In genomic region chr12:65918057-65918456, GRCh38 we compare ENCODE assay signal across 15 cellular contexts.
A peak's percentile ranks its signal among the peaks of the same experiment; 100 is the strongest.
DNase-seq lines count a peak whose midpoint lies in the region; ATAC-seq, FAIRE-seq and TF ChIP-seq lines count a peak whose summit lies in the region.
"Had no signal": no experiment of that assay in that cellular context is flagged by ENCODE, and none has a peak within 500 bp of the region (broad histone marks: within the 10 kb centered on the region; RNA-seq: fewer than 3 reads in every experiment).

No MANE protein-coding gene starts in this region.

- 6% methylated on average over 3 of the region's 3 CpGs for WGBS in GM12878 (ENCODE audit: insufficient coverage, insufficient replicate concordance, low lambda C conversion rate, missing lambda C conversion rate)

- peak overlapping the region; percentile 12; the same call in 1 of the 2 replicates for H3K9ac ChIP-seq in GM12878 (ENCODE audit: control insufficient read depth, insufficient read depth, low read length)

- no peaks in the 10 kb centered on the region; the same call in 2 of the 3 replicates for H3K9me3 ChIP-seq in GM12878 (replicated peaks; ENCODE audit: control insufficient read depth, insufficient read depth, low read length)
- H3K9me3 ChIP-seq: ascending aorta had no signal

- POLR2A ChIA-PET in GM12878 (lab: Charles Lee): interaction anchor here (1.2 to 1.5 kb wide), 2 partner anchors 10 to 13 kb away, joined by 3 to 4 read pairs; no protein-coding TSS in a partner anchor

- no peak for FAIRE-seq in GM12878 (lab: Jason Lieb, UNC)
- FAIRE-seq: endometrium had no signal

- TF ChIP-seq CTCF in GM12864 (IDR thresholded peaks at IDR 0.05; ENCODE audit: low read depth, low read length, missing control alignments) (no peak), GM20000 (IDR thresholded peaks at IDR 0.05; ENCODE audit: extremely low read depth, missing control alignments) (no peak), GM12878 (IDR thresholded peaks at IDR 0.05 in 2 of 3, conservative IDR thresholded peaks at IDR 0.05 in 1 of 3; ENCODE audit: control insufficient read depth in 2 of 3, extremely low read depth in 1 of 3, insufficient read depth in 1 of 3, low read depth in 3 of 3, low read length in 3 of 3) (no peak)

- SMC1A ChIA-PET in GM12878 (lab: Charles Lee; ENCODE audit: uncharacterized antibody, unreplicated experiment): interaction anchor here (0.7 to 3.3 kb wide), 7 partner anchors 9 to 61 kb away, joined by 3 to 12 read pairs (median 7); no protein-coding TSS in a partner anchor

- ATAC-seq in HG03432 (IDR thresholded peaks at IDR 0.05; ENCODE audit: unreplicated experiment): peak; percentile 59
- peak; percentile 63 for ATAC-seq in GM12878
- ATAC-seq in GM21576 (IDR thresholded peaks at IDR 0.05; ENCODE audit: unreplicated experiment): no peak
- ATAC-seq in HG03039 (IDR thresholded peaks at IDR 0.05; ENCODE audit: unreplicated experiment): no peak
- ATAC-seq: stimulated activated memory B cell treated with anti-CD40 and anti-IgM and Interleukin-4, amounts not matched to agents 10 μg/mL and 1 μg/mL and 100 μg/mL, for 72 hours had no signal

- H3K4me1 ChIP-seq in GM12878 (ENCODE audit: control insufficient read depth, insufficient read depth, low read length): peaks cover 4% of the 10 kb centered on the region; the same call in 1 of the 2 replicates
- H3K4me1 ChIP-seq: ascending aorta had no signal

- in situ Hi-C loops in GM12878 (cut with MboI): no loop called here

- CTCF ChIA-PET in GM12878 (lab: Yijun Ruan, JAX): interaction anchor here (1.2 to 1.7 kb wide), 3 partner anchors 12 to 43 kb away, joined by 3 to 4 read pairs (median 3); no protein-coding TSS in a partner anchor

- intact Hi-C loops in GM12878 (cut with micrococcal nuclease; ENCODE audit: unreplicated experiment): no loop called here

- DNase-seq in GM12864 (ENCODE audit: low read depth): peak; percentile 25
- DNase-seq in GM20000 (ENCODE audit: low spot score): peak; percentile 15
- DNase-seq in GM12878 (ENCODE audit: low read depth, low spot score): no peak
- no peak for DNase-seq in DMS 273 treated with DMSO at 0.1 percent for 48 hours (lab: John Stamatoyannopoulos, UW)
- no peak for DNase-seq in SK-N-DZ (ENCODE audit: low spot score)
- DNase-seq: activated T-cell treated with anti-CD3 and anti-CD28 coated beads for 4 hours; hippocampal formation; stimulated activated CD4-positive, alpha-beta T cell treated with anti-CD3 and anti-CD28 coated beads, Interleukin-1b, Interleukin-23, amount 100 ng/mL, for 48 hours had no signal

- RAD21 ChIA-PET in GM12878 (lab: Charles Lee; ENCODE audit: unreplicated experiment): no interaction called here

- H3K27ac ChIP-seq in GM12878 (ENCODE audit: control insufficient read depth, insufficient read depth): no peak overlapping the region
- H3K27ac ChIP-seq: ascending aorta, RWPE1 had no signal

- no peaks in the 10 kb centered on the region for H3K79me2 ChIP-seq in GM12878 (ENCODE audit: control insufficient read depth, insufficient read depth, low read length)

- H3K4me2 ChIP-seq in GM12878 (ENCODE audit: control insufficient read depth, insufficient read depth): peak overlapping the region; percentile 52; the same call in 1 of the 2 replicates

- TF ChIP-seq RAD21 in GM12878 (IDR thresholded peaks at IDR 0.05; ENCODE audit: insufficient read depth, low read depth, low read length): no peak

- no peak for TF ChIP-seq POLR2A in GM12878 (IDR thresholded peaks at IDR 0.05; ENCODE audit: low read depth, low read length)

- H3K4me3 ChIP-seq in GM12864 (ENCODE audit: low read depth, low read length) (peak overlapping the region; percentile 8; the same call in 1 of the 2 replicates), GM12878 (peak overlapping the region; percentile 15; the same call in 1 of the 2 replicates)
- H3K4me3 ChIP-seq: ascending aorta had no signal

- H4K20me1 ChIP-seq in GM12878 (ENCODE audit: control insufficient read depth, insufficient read depth): no peaks in the 10 kb centered on the region

- no TSS peak for BruUV-seq in GM12878 (replicated peaks; lab: Mats Ljungman, UMichigan)

- H3K27me3 ChIP-seq in GM12878 (replicated peaks in 1 of 2; ENCODE audit: control insufficient read depth in 2 of 2, insufficient read depth in 2 of 2, low read length in 1 of 2): no peaks in the 10 kb centered on the region
- H3K27me3 ChIP-seq: ascending aorta had no signal

- H3K36me3 ChIP-seq in GM12878 (ENCODE audit: control insufficient read depth in 2 of 2, insufficient read depth in 2 of 2, low read length in 1 of 2): no peaks in the 10 kb centered on the region
- H3K36me3 ChIP-seq: ascending aorta had no signal

- H2AFZ ChIP-seq in GM12878 (ENCODE audit: control insufficient read depth, low read depth, low read length): peak overlapping the region; percentile 75

- TF ChIP-seq EP300 in GM12878 (IDR thresholded peaks at IDR 0.05; ENCODE audit: borderline replicate concordance in 1 of 2, control insufficient read depth in 1 of 2, low read depth in 2 of 2, low read length in 2 of 2): no peak

TF ChIP-seq in GM12878, 131 proteins besides CTCF, POLR2A, EP300 and RAD21:
- TF ChIP-seq RAD51 (IDR thresholded peaks at IDR 0.05): 0 out of 2 replicates have a peak, but pooled peaks have one; percentile 28
- TF ChIP-seq ZZZ3 (IDR thresholded peaks at IDR 0.05; ENCODE audit: control insufficient read depth, insufficient read length, low read depth): no peak

Comparison
In these comparisons a context has a peak if more than half of its experiments do, and no peak if none do; other contexts are left out.
1. DNase-seq: peak in GM12864 (single experiment) and GM20000 (single experiment); none in GM12878 (single experiment), DMS 273 treated with DMSO at 0.1 percent for 48 hours (single experiment) and SK-N-DZ (single experiment).
2. ATAC-seq: peak in HG03432 (single experiment) and GM12878 (single experiment); none in GM21576 (single experiment) and HG03039 (single experiment).